Comparison of ENCODE assay signal across 1 cellular context in genomic region chr16:69593756-69594155, GRCh38.
TF ChIP-seq lines count a peak whose summit lies in the region.

No MANE protein-coding gene starts in this region.

TF ChIP-seq in HepG2, 621 proteins besides CTCF, POLR2A, EP300 and RAD21:
- TF ChIP-seq ETS1 (CRISPR knock-in tag; IDR thresholded peaks at IDR 0.05), result no peak
- no peak for TF ChIP-seq HDAC6 (IDR thresholded peaks at IDR 0.05; ENCODE audit: low read depth, low read length)
- TF ChIP-seq DNMT3B (CRISPR knock-in tag; conservative IDR thresholded peaks at IDR 0.05), result no peak
- no peak for TF ChIP-seq KDM3A (CRISPR knock-in tag; IDR thresholded peaks at IDR 0.05; ENCODE audit: low read depth)
- TF ChIP-seq ZNF547 (CRISPR knock-in tag; IDR thresholded peaks at IDR 0.05), result no peak
- TF ChIP-seq ZNF235 (CRISPR knock-in tag; IDR thresholded peaks at IDR 0.05; ENCODE audit: borderline replicate concordance), result no peak
- TF ChIP-seq BCL3 (CRISPR knock-in tag; IDR thresholded peaks at IDR 0.05), result no peak
- no peak for TF ChIP-seq ZNF687 (CRISPR knock-in tag; IDR thresholded peaks at IDR 0.05)
- no peak for TF ChIP-seq SETDB1 (CRISPR knock-in tag; IDR thresholded peaks at IDR 0.05; ENCODE audit: borderline replicate concordance)
- no peak for TF ChIP-seq ZZZ3 (CRISPR knock-in tag; IDR thresholded peaks at IDR 0.05; ENCODE audit: borderline replicate concordance)
- TF ChIP-seq ZNF770 (CRISPR knock-in tag; IDR thresholded peaks at IDR 0.05), result no peak
- TF ChIP-seq SRY (CRISPR knock-in tag; IDR thresholded peaks at IDR 0.05), result no peak
- no peak for TF ChIP-seq MTF2 (CRISPR knock-in tag; IDR thresholded peaks at IDR 0.05; ENCODE audit: borderline replicate concordance)
- TF ChIP-seq THAP8 (CRISPR knock-in tag; IDR thresholded peaks at IDR 0.05; ENCODE audit: borderline replicate concordance), result no peak
- no peak for TF ChIP-seq ZNF331 (CRISPR knock-in tag; IDR thresholded peaks at IDR 0.05)
- TF ChIP-seq GTF3A (CRISPR knock-in tag; conservative IDR thresholded peaks at IDR 0.05), result no peak
- TF ChIP-seq ZNF24 (IDR thresholded peaks at IDR 0.05), result no peak
